Comparison of ENCODE assay signal across 14 cellular contexts in genomic region chr2:239714116-239714515, GRCh38.
A peak's percentile ranks its signal among the peaks of the same experiment; 100 is the strongest.
DNase-seq lines count a peak whose midpoint lies in the region; ATAC-seq and TF ChIP-seq lines count a peak whose summit lies in the region.
"Had no signal": no experiment of that assay in that cellular context is flagged by ENCODE, and none has a peak within 500 bp of the region (broad histone marks: within the 10 kb centered on the region; RNA-seq: fewer than 3 reads in every experiment).

No MANE protein-coding gene starts in this region.

- 81 to 86% methylated on average over 6 of the region's 6 CpGs for WGBS in sigmoid colon, 2 donors

- TF ChIP-seq EP300 in sigmoid colon (IDR thresholded peaks at IDR 0.05): no peak

- H3K4me3 ChIP-seq in sigmoid colon: no peak overlapping the region
- H3K4me3 ChIP-seq in Peyer's patch: no peak overlapping the region
- H3K4me3 ChIP-seq: BLaER1 treated with 17β-estradiol and CSF1 and Interleukin-3, amounts not matched to agents 10 nM and 100 nM; HAP-1 had no signal

- H3K27me3 ChIP-seq in sigmoid colon (no peaks in the 10 kb centered on the region), Peyer's patch (no peaks in the 10 kb centered on the region)
- H3K27me3 ChIP-seq: BLaER1 treated with 17β-estradiol and CSF1 and Interleukin-3, amounts not matched to agents 10 nM and 100 nM had no signal

- H3K4me1 ChIP-seq in sigmoid colon (peaks cover 0 to 10% (median 0%) of the 10 kb centered on the region in 4 donors), Peyer's patch (no peaks in the 10 kb centered on the region)
- H3K4me1 ChIP-seq: HAP-1 had no signal

- no peak for TF ChIP-seq CTCF in sigmoid colon (IDR thresholded peaks at IDR 0.05)
- no peak for TF ChIP-seq CTCF in Peyer's patch (IDR thresholded peaks at IDR 0.05)

- DNase-seq in activated effector memory CD4-positive, alpha-beta T cell treated with anti-CD3 and anti-CD28 coated beads, Interleukin-2, amount 50 U/mL, for 16 hours: peak; percentile 16
- no peak for DNase-seq in activated effector memory CD4-positive, alpha-beta T cell treated with Interleukin-2 at 50 U/mL for 16 hours
- DNase-seq in islet precursor cell (peak; percentile 29), sigmoid colon (peak; percentile 37), ureter (ENCODE audit: low spot score) (peak; percentile 1), left colon (no peak), Peyer's patch (no peak), occipital lobe (lab: John Stamatoyannopoulos, UW) (no peak)
- DNase-seq: 8988T; Calu3; CD4-positive, alpha-beta T cell; DMS 273 treated with DMSO at 0.1 percent for 48 hours had no signal

- no peak for ATAC-seq in left colon

- peaks cover 0 to 7% (median 3%) of the 10 kb centered on the region in 4 donors for H3K9me3 ChIP-seq in sigmoid colon
- no peaks in the 10 kb centered on the region for H3K9me3 ChIP-seq in Peyer's patch
- H3K9me3 ChIP-seq: HAP-1 had no signal

- H3K27ac ChIP-seq in sigmoid colon: no peak overlapping the region
- H3K27ac ChIP-seq in Peyer's patch: no peak overlapping the region
- H3K27ac ChIP-seq: BLaER1 treated with 17β-estradiol and CSF1 and Interleukin-3, amounts not matched to agents 10 nM and 100 nM had no signal

- intact Hi-C loops in sigmoid colon (cut with DNase I) (no loop called here), left colon (cut with DNase I, micrococcal nuclease) (no loop called here)

- H3K36me3 ChIP-seq in sigmoid colon: no peaks in the 10 kb centered on the region
- no peaks in the 10 kb centered on the region for H3K36me3 ChIP-seq in Peyer's patch
- H3K36me3 ChIP-seq: HAP-1 had no signal

- TF ChIP-seq POLR2A in sigmoid colon (IDR thresholded peaks at IDR 0.05) (no peak), Peyer's patch (IDR thresholded peaks at IDR 0.05) (no peak)

Comparison
In these comparisons a context has a peak if more than half of its experiments do, and no peak if none do; other contexts are left out.
1. DNase-seq: peak in activated effector memory CD4-positive, alpha-beta T cell treated with anti-CD3 and anti-CD28 coated beads, Interleukin-2, amount 50 U/mL, for 16 hours (single experiment), islet precursor cell (single experiment), sigmoid colon (single experiment) and ureter (single experiment); none in activated effector memory CD4-positive, alpha-beta T cell treated with Interleukin-2 at 50 U/mL for 16 hours (single experiment), left colon (0 of 2), Peyer's patch (0 of 3) and occipital lobe (single experiment).